In genomic region chr16:75433732-75434413, GRCh38 we compare ENCODE assay signal across 1 cellular context.
TF ChIP-seq lines count a peak whose summit lies in the region.

No MANE protein-coding gene starts in this region.

TF ChIP-seq in HepG2, 621 proteins besides CTCF, POLR2A, EP300 and RAD21 (continued from another document and continues in another):
- TF ChIP-seq HMG20A (CRISPR knock-in tag; IDR thresholded peaks at IDR 0.05; ENCODE audit: borderline replicate concordance) (no peak), ZNF792 (CRISPR knock-in tag; IDR thresholded peaks at IDR 0.05) (no peak), ZNF556 (CRISPR knock-in tag; IDR thresholded peaks at IDR 0.05; ENCODE audit: borderline replicate concordance) (peak; percentile 34; the same call in 1 of the 2 replicates), ZNF746 (CRISPR knock-in tag; IDR thresholded peaks at IDR 0.05) (no peak), NKX3-1 (CRISPR knock-in tag; IDR thresholded peaks at IDR 0.05) (no peak), GTF2F1 (IDR thresholded peaks at IDR 0.05; ENCODE audit: low read length) (no peak), ZFY (CRISPR knock-in tag; IDR thresholded peaks at IDR 0.05) (no peak), ZNF552 (CRISPR knock-in tag; IDR thresholded peaks at IDR 0.05; ENCODE audit: borderline replicate concordance) (no peak), KLF13 (CRISPR knock-in tag; IDR thresholded peaks at IDR 0.05) (no peak), ZNF652 (CRISPR knock-in tag; IDR thresholded peaks at IDR 0.05; ENCODE audit: borderline replicate concordance, low read depth) (no peak; the same call in 1 of the 2 replicates), PLSCR1 (CRISPR knock-in tag; IDR thresholded peaks at IDR 0.05; ENCODE audit: borderline replicate concordance) (no peak), SRSF1 (optimal IDR thresholded peaks at IDR 0.05; ENCODE audit: low read depth, low read length) (no peak), TFAP4 (IDR thresholded peaks at IDR 0.05; ENCODE audit: borderline replicate concordance, low read depth) (peak; percentile 79; the same call in 1 of the 2 replicates), MYC (CRISPR knock-in tag; IDR thresholded peaks at IDR 0.05; ENCODE audit: borderline replicate concordance) (peak; percentile 62; the same call in 1 of the 2 replicates), TMF1 (CRISPR knock-in tag; IDR thresholded peaks at IDR 0.05; ENCODE audit: low read depth) (no peak), MNT (IDR thresholded peaks at IDR 0.05) (no peak), ZNF816 (CRISPR knock-in tag; IDR thresholded peaks at IDR 0.05; ENCODE audit: borderline replicate concordance) (no peak; the same call in 1 of the 2 replicates), RBM39 (IDR thresholded peaks at IDR 0.05; ENCODE audit: low read depth, low read length, poor library complexity, severe bottlenecking) (no peak), PAWR (CRISPR knock-in tag; IDR thresholded peaks at IDR 0.05; ENCODE audit: borderline replicate concordance) (no peak), CCDC6 (CRISPR knock-in tag; IDR thresholded peaks at IDR 0.05) (no peak; the same call in none of the 2 replicates), ZNF124 (CRISPR knock-in tag; IDR thresholded peaks at IDR 0.05) (no peak), ZNF292 (CRISPR knock-in tag; IDR thresholded peaks at IDR 0.05; ENCODE audit: borderline replicate concordance, low read depth) (0 out of 2 replicates have a peak, but pooled peaks have one; percentile 2), NCOA1 (CRISPR knock-in tag; IDR thresholded peaks at IDR 0.05) (no peak), MIER3 (CRISPR knock-in tag; IDR thresholded peaks at IDR 0.05; ENCODE audit: borderline replicate concordance) (no peak; the same call in 1 of the 2 replicates), ATRX (CRISPR knock-in tag; IDR thresholded peaks at IDR 0.05; ENCODE audit: borderline replicate concordance) (no peak), ZSCAN31 (CRISPR knock-in tag; IDR thresholded peaks at IDR 0.05; ENCODE audit: low read depth) (peak; percentile 68), ZNF558 (CRISPR knock-in tag; IDR thresholded peaks at IDR 0.05; ENCODE audit: borderline replicate concordance) (peak; percentile 86; the same call in 1 of the 2 replicates), TARDBP (CRISPR knock-in tag; IDR thresholded peaks at IDR 0.05) (no peak; the same call in 1 of the 2 replicates), SOX6 (IDR thresholded peaks at IDR 0.05) (no peak), SOX6 (CRISPR knock-in tag; IDR thresholded peaks at IDR 0.05) (no peak; the same call in none of the 2 replicates), ONECUT2 (CRISPR knock-in tag; IDR thresholded peaks at IDR 0.05) (peak; percentile 42; the same call in 1 of the 2 replicates), GATAD1 (CRISPR knock-in tag; IDR thresholded peaks at IDR 0.05) (no peak; the same call in 1 of the 2 replicates), ZNF839 (CRISPR knock-in tag; IDR thresholded peaks at IDR 0.05; ENCODE audit: borderline replicate concordance) (no peak), ETS1 (CRISPR knock-in tag; IDR thresholded peaks at IDR 0.05) (no peak), LRRFIP1 (CRISPR knock-in tag; conservative IDR thresholded peaks at IDR 0.05) (no peak), SOX13 (IDR thresholded peaks at IDR 0.05) (no peak), SOX13 (CRISPR knock-in tag; conservative IDR thresholded peaks at IDR 0.05 in 1 of 2, IDR thresholded peaks at IDR 0.05 in 1 of 2) (no peak), MTF1 (CRISPR knock-in tag; IDR thresholded peaks at IDR 0.05) (no peak), ZBED4 (CRISPR knock-in tag; IDR thresholded peaks at IDR 0.05; ENCODE audit: borderline replicate concordance) (peak; percentile 11; the same call in 1 of the 2 replicates), DBP (CRISPR knock-in tag; IDR thresholded peaks at IDR 0.05; ENCODE audit: not compliant biosample characterization) (no peak), GLI4 (CRISPR knock-in tag; IDR thresholded peaks at IDR 0.05; ENCODE audit: borderline replicate concordance) (no peak), HMGA1 (CRISPR knock-in tag; conservative IDR thresholded peaks at IDR 0.05) (no peak), ZNF205 (CRISPR knock-in tag; IDR thresholded peaks at IDR 0.05) (no peak), ZNF670 (CRISPR knock-in tag; IDR thresholded peaks at IDR 0.05; ENCODE audit: borderline replicate concordance) (no peak; the same call in 1 of the 2 replicates), ZNF12 (CRISPR knock-in tag; IDR thresholded peaks at IDR 0.05) (peak; percentile 68; the same call in 1 of the 2 replicates), AGO1 (IDR thresholded peaks at IDR 0.05; ENCODE audit: low read depth, low read length, poor library complexity, severe bottlenecking) (no peak), ZNF33A (CRISPR knock-in tag; IDR thresholded peaks at IDR 0.05; ENCODE audit: borderline replicate concordance) (0 out of 2 replicates have a peak, but pooled peaks have one; percentile 79), IRF1 (CRISPR knock-in tag; IDR thresholded peaks at IDR 0.05; ENCODE audit: low read depth) (0 out of 2 replicates have a peak, but pooled peaks have one; percentile 67), MBD4 (IDR thresholded peaks at IDR 0.05; ENCODE audit: borderline replicate concordance, low read length) (no peak), ZNF180 (CRISPR knock-in tag; IDR thresholded peaks at IDR 0.05; ENCODE audit: borderline replicate concordance, low read depth) (no peak), REXO4 (CRISPR knock-in tag; IDR thresholded peaks at IDR 0.05; ENCODE audit: borderline replicate concordance) (no peak)
- TF ChIP-seq, protein P1, sequence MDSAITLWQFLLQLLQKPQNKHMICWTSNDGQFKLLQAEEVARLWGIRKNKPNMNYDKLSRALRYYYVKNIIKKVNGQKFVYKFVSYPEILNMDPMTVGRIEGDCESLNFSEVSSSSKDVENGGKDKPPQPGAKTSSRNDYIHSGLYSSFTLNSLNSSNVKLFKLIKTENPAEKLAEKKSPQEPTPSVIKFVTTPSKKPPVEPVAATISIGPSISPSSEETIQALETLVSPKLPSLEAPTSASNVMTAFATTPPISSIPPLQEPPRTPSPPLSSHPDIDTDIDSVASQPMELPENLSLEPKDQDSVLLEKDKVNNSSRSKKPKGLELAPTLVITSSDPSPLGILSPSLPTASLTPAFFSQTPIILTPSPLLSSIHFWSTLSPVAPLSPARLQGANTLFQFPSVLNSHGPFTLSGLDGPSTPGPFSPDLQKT (CRISPR knock-in tag; IDR thresholded peaks at IDR 0.05; ENCODE audit: borderline replicate concordance), result no peak
- TF ChIP-seq, protein P2, sequence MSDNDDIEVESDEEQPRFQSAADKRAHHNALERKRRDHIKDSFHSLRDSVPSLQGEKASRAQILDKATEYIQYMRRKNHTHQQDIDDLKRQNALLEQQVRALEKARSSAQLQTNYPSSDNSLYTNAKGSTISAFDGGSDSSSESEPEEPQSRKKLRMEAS (IDR thresholded peaks at IDR 0.05), result peak; percentile 94
- TF ChIP-seq, protein P3, sequence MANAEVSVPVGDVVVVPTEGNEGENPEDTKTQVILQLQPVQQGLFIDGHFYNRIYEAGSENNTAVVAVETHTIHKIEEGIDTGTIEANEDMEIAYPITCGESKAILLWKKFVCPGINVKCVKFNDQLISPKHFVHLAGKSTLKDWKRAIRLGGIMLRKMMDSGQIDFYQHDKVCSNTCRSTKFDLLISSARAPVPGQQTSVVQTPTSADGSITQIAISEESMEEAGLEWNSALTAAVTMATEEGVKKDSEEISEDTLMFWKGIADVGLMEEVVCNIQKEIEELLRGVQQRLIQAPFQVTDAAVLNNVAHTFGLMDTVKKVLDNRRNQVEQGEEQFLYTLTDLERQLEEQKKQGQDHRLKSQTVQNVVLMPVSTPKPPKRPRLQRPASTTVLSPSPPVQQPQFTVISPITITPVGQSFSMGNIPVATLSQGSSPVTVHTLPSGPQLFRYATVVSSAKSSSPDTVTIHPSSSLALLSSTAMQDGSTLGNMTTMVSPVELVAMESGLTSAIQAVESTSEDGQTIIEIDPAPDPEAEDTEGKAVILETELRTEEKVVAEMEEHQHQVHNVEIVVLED (CRISPR knock-in tag; IDR thresholded peaks at IDR 0.05; ENCODE audit: borderline replicate concordance), result no peak
